ENCODE assay signal across 8 cellular contexts in genomic region chr12:111597731-111598636, GRCh38. TPM values are rescaled to one million over a fixed set of nuclear protein-coding genes. Genes with fewer than 3 reads are reported as not detected.
DNase-seq lines count a peak whose midpoint lies in the region; ATAC-seq and TF ChIP-seq lines count a peak whose summit lies in the region.

No MANE protein-coding gene starts in this region.

- H3K4me3 ChIP-seq in CD4-positive, CD25-positive, alpha-beta regulatory T cell (ENCODE audit: low read depth, low read length): peak overlapping the region; percentile 78
- no peak overlapping the region for H3K4me3 ChIP-seq in KMS-11 (IDR thresholded peaks at IDR 0.05; ENCODE audit: insufficient read depth, low read depth, low read length)
- peak overlapping the region; percentile 76 to 94 (median 80) for H3K4me3 ChIP-seq in right lobe of liver

- peak overlapping the region; percentile 47 for H3K27ac ChIP-seq in CD4-positive, CD25-positive, alpha-beta regulatory T cell (ENCODE audit: insufficient read depth, low read length, poor library complexity, severe bottlenecking)
- peak overlapping the region; percentile 50 for H3K27ac ChIP-seq in KMS-11
- peak overlapping the region; percentile 91 to 99 (median 93) for H3K27ac ChIP-seq in right lobe of liver

- no peak for TF ChIP-seq CTCF in KMS-11 (conservative IDR thresholded peaks at IDR 0.05; ENCODE audit: low read depth, low read length)
- no peak for TF ChIP-seq CTCF in right lobe of liver (IDR thresholded peaks at IDR 0.05)

- peak; percentile 9 to 16 (median 14) for DNase-seq in CD4-positive, CD25-positive, alpha-beta regulatory T cell
- peak; percentile 80 for DNase-seq in activated CD4-positive, alpha-beta T cell treated with anti-CD3 and anti-CD28 coated beads, Interleukin-2, amount 10 ng/mL, durations not matched to agents 24 days and 14 days
- peak; percentile 47 for DNase-seq in dermis blood vessel endothelial cell
- peak; percentile 67 to 77 (median 72) for DNase-seq in right lobe of liver
- DNase-seq in stimulated activated CD4-positive, alpha-beta T cell treated with anti-CD3 and anti-CD28 coated beads, Interleukin-4, amount 100 ng/mL, for 24 hours: peak; percentile 28
- DNase-seq in T1000 (lab: John Stamatoyannopoulos, UW): no peak

- H3K9ac ChIP-seq in KMS-11: peak overlapping the region; percentile 67

- no peak for TF ChIP-seq POLR2A in right lobe of liver (IDR thresholded peaks at IDR 0.05)

- peak overlapping the region; percentile 94 to 97 (median 95) for H3K4me3 Mint-ChIP-seq in CD4-positive, CD25-positive, alpha-beta regulatory T cell
- peak overlapping the region; percentile 90 for H3K4me3 Mint-ChIP-seq in activated CD4-positive, alpha-beta T cell treated with anti-CD3 and anti-CD28 coated beads, Interleukin-2, amount 10 ng/mL, durations not matched to agents 24 days and 14 days

- peak overlapping the region; percentile 77 to 93 (median 88) for H3K27ac Mint-ChIP-seq in CD4-positive, CD25-positive, alpha-beta regulatory T cell
- H3K27ac Mint-ChIP-seq in activated CD4-positive, alpha-beta T cell treated with anti-CD3 and anti-CD28 coated beads, Interleukin-2, amount 10 ng/mL, durations not matched to agents 24 days and 14 days: peak overlapping the region; percentile 58

- H3K4me1 Mint-ChIP-seq in CD4-positive, CD25-positive, alpha-beta regulatory T cell: peaks cover 10 to 54% (median 36%) of the 10 kb centered on the region in 4 donors
- peaks cover 17% of the 10 kb centered on the region for H3K4me1 Mint-ChIP-seq in activated CD4-positive, alpha-beta T cell treated with anti-CD3 and anti-CD28 coated beads, Interleukin-2, amount 10 ng/mL, durations not matched to agents 24 days and 14 days

- no peaks in the 10 kb centered on the region for H3K36me3 Mint-ChIP-seq in CD4-positive, CD25-positive, alpha-beta regulatory T cell
- H3K36me3 Mint-ChIP-seq in activated CD4-positive, alpha-beta T cell treated with anti-CD3 and anti-CD28 coated beads, Interleukin-2, amount 10 ng/mL, durations not matched to agents 24 days and 14 days (ENCODE audit: low read depth): no peaks in the 10 kb centered on the region

- no peak for ATAC-seq in CD4-positive, CD25-positive, alpha-beta regulatory T cell (ENCODE audit: low read depth in 2 of 2)
- ATAC-seq in GM19463 (IDR thresholded peaks at IDR 0.05; ENCODE audit: unreplicated experiment) (peak; percentile 15), right lobe of liver (peak; percentile 35 to 48 (median 42))

- no peaks in the 10 kb centered on the region for H4K20me1 ChIP-seq in KMS-11 (ENCODE audit: insufficient read depth)

- peaks cover 20% of the 10 kb centered on the region for H3K27me3 Mint-ChIP-seq in CD4-positive, CD25-positive, alpha-beta regulatory T cell
- H3K27me3 Mint-ChIP-seq in activated CD4-positive, alpha-beta T cell treated with anti-CD3 and anti-CD28 coated beads, Interleukin-2, amount 10 ng/mL, durations not matched to agents 24 days and 14 days: no peaks in the 10 kb centered on the region

- H2AFZ ChIP-seq in KMS-11 (ENCODE audit: low read depth): peak overlapping the region; percentile 57

- peaks cover 51% of the 10 kb centered on the region for H3K79me2 ChIP-seq in KMS-11 (ENCODE audit: insufficient read depth, low read depth)

- no peaks in the 10 kb centered on the region for H3K9me3 ChIP-seq in CD4-positive, CD25-positive, alpha-beta regulatory T cell (ENCODE audit: control insufficient read depth in 2 of 2, low read length in 2 of 2)
- no peaks in the 10 kb centered on the region for H3K9me3 ChIP-seq in right lobe of liver

- H3K9me3 Mint-ChIP-seq in CD4-positive, CD25-positive, alpha-beta regulatory T cell: no peaks in the 10 kb centered on the region
- no peaks in the 10 kb centered on the region for H3K9me3 Mint-ChIP-seq in activated CD4-positive, alpha-beta T cell treated with anti-CD3 and anti-CD28 coated beads, Interleukin-2, amount 10 ng/mL, durations not matched to agents 24 days and 14 days

- H3K4me1 ChIP-seq in CD4-positive, CD25-positive, alpha-beta regulatory T cell (ENCODE audit: control insufficient read depth, insufficient read depth, low read length, poor library complexity, severe bottlenecking): peaks cover 23% of the 10 kb centered on the region
- H3K4me1 ChIP-seq in KMS-11 (ENCODE audit: low read depth, poor library complexity, severe bottlenecking): peaks cover 18% of the 10 kb centered on the region
- peaks cover 0 to 38% (median 8%) of the 10 kb centered on the region in 4 donors for H3K4me1 ChIP-seq in right lobe of liver

- peak overlapping the region; percentile 60 for H3K4me2 ChIP-seq in KMS-11

- intact Hi-C loops in activated CD4-positive, alpha-beta T cell treated with anti-CD3 and anti-CD28 coated beads, Interleukin-2, amount 10 ng/mL, durations not matched to agents 24 days and 14 days (cut with micrococcal nuclease): loop anchor here (2.0 kb wide), 3 partner anchors 51 to 193 kb away; partner anchors contain the start of genes BRAP and SH2B3
- intact Hi-C loops in right lobe of liver (cut with DNase I): no loop called here

- H3K36me3 ChIP-seq in CD4-positive, CD25-positive, alpha-beta regulatory T cell (ENCODE audit: control insufficient read depth, insufficient read depth, low read length): no peaks in the 10 kb centered on the region
- H3K36me3 ChIP-seq in KMS-11 (ENCODE audit: insufficient read depth) (no peaks in the 10 kb centered on the region), right lobe of liver (no peaks in the 10 kb centered on the region)

- 0% methylated on average over 13 of the region's 73 CpGs for WGBS in right lobe of liver (ENCODE audit: insufficient coverage, low coverage, low lambda C conversion rate, missing lambda C conversion rate)

- H3K27me3 ChIP-seq in CD4-positive, CD25-positive, alpha-beta regulatory T cell (ENCODE audit: control insufficient read depth, insufficient read depth, low read length): no peaks in the 10 kb centered on the region
- H3K27me3 ChIP-seq in KMS-11 (ENCODE audit: insufficient read depth, low read depth): no peaks in the 10 kb centered on the region
- no peaks in the 10 kb centered on the region for H3K27me3 ChIP-seq in right lobe of liver

RNA-seq across cellular contexts. Expression of gene ATXN2, which starts 1.1 kb away (rescaled TPM):
- total RNA-seq in CD4-positive, CD25-positive, alpha-beta regulatory T cell: 43.1 TPM
- 10 to 100 TPM in 3 of 4 donors, 1 to 10 TPM in 1; 9.7 to 15.5 (median 14.3) TPM for polyA plus RNA-seq in CD4-positive, CD25-positive, alpha-beta regulatory T cell
- 49.3 and 53.0 TPM in 2 replicates for total RNA-seq in activated CD4-positive, alpha-beta T cell treated with anti-CD3 and anti-CD28 coated beads, Interleukin-2, amount 10 ng/mL, durations not matched to agents 24 days and 14 days
- total RNA-seq in dermis blood vessel endothelial cell (32.0 and 37.3 TPM in 2 replicates), right lobe of liver (10 to 100 TPM; 19.1 to 39.5 (median 27.6) TPM)

Comparison
In these comparisons a context has a peak if more than half of its experiments do, and no peak if none do; other contexts are left out.
1. ATAC-seq: peak in GM19463 (single experiment) and right lobe of liver (4 of 4); none in CD4-positive, CD25-positive, alpha-beta regulatory T cell (0 of 2).
2. Peak in every context shown above with its lines, with median percentiles within 50 percentile points of each other: H3K27ac ChIP-seq.